In the genomic region with DNA sequence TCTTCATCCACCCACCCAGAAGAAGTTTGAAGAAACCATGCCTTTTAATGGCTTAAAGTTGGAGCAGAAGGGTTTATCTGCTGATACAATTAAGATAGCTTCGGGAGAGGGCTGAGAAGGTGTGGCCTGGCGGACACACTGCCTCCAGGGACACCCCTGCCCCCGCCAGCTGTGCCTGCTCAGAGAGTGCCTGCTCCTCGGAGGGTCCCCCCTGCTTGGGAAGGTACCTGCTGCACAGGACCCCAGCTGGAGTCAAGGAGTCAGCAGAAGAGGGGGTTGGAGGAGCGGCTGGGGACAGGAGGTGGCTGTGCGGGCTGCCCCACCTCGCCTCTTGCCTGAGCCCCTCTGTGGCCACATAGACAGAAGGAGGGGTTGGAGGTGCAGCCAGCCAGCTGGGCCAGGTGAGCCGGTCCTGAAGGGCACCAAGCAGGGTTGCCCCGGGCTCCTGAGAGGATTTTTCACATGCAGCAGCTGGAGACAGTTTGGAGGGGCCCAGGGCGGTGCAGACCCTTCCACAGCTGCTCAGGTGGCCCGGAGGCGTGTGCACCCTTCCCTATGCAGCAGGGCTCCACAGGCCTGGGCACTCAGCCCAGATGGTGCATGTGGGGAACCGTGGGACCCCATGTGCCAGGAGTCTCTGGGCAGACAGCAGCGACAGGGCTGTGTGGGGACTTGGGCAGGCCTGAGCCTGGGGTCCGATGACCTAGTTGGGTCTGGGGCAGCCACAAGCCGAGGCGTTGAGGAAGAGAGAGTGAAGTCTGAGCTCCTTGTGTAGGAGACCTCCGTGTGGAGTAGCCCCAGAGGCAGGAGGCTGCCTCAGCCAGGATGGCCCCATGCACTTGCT, we compare ENCODE assay signal across 1 cellular context.
A peak's percentile ranks its signal among the peaks of the same experiment; 100 is the strongest.
TF ChIP-seq lines count a peak whose summit lies in the region.

No MANE protein-coding gene starts in this region.

TF ChIP-seq in K562, 482 proteins besides CTCF, POLR2A, EP300 and RAD21:
- TF ChIP-seq, protein P1, sequence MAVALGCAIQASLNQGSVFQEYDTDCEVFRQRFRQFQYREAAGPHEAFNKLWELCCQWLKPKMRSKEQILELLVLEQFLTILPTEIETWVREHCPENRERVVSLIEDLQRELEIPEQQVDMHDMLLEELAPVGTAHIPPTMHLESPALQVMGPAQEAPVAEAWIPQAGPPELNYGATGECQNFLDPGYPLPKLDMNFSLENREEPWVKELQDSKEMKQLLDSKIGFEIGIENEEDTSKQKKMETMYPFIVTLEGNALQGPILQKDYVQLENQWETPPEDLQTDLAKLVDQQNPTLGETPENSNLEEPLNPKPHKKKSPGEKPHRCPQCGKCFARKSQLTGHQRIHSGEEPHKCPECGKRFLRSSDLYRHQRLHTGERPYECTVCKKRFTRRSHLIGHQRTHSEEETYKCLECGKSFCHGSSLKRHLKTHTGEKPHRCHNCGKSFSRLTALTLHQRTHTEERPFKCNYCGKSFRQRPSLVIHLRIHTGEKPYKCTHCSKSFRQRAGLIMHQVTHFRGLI (CRISPR knock-in tag; IDR thresholded peaks at IDR 0.05): no peak
- peak; percentile 25; the same call in 1 of the 2 replicates for TF ChIP-seq POLR2G (IDR thresholded peaks at IDR 0.05; ENCODE audit: low read depth, low read length)
TF ChIP-seq in K562: peak in this region for 1.
